7 cellular contexts compared by ENCODE assay signal in the genomic region with DNA sequence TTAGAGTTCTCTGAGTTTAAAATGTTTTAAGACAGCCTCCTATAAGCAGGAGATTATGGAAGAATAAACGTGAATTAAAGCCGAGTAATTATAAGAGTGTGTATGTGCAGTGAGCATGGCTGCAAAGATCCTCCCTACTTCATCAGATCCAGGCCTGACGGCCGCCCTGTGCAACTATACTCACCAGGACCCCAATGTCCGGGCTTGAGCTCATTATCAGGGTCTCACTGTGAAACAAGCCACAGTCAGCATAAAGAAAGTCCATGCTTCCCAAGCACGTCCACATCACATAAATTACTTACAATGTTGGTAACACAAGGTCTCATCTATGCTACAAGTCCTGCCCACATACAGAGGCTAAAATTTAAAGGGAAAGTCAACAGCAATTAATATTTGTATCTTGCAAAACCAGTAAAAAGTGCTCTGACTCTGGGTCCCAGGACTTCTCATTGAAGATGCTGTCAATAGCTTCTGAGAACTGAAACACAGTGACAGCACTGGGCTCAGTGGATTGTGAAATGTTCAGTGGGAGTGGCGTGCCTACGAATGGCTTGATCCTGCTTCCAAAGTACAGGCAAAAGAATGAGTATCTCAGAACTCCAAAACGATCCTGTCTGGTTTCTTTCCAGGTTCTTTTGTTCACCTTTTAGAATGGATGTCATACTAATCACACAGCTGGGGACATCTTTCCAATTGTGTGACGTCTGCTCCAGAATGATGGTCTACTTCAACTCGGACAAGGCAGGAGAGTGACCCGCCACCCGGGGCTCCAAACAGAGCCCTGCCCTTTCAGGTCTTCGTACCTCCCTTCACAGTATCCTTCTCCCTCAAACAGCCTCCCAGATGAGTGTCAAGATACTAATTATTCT.
DNase-seq lines count a peak whose midpoint lies in the region; ATAC-seq, FAIRE-seq and TF ChIP-seq lines count a peak whose summit lies in the region.

No MANE protein-coding gene starts in this region.

- H3K4me1 Mint-ChIP-seq in activated CD8-positive, alpha-beta memory T cell treated with anti-CD3 and anti-CD28 coated beads, Interleukin-2, amount 10 ng/mL, durations not matched to agents 7 days and 5 days, result peaks cover 40% of the 10 kb centered on the region

- FAIRE-seq in endothelial cell of umbilical vein (lab: Jason Lieb, UNC) (peak; percentile 4), H54 (lab: Jason Lieb, UNC) (no peak)

- peaks cover 36% of the 10 kb centered on the region for H3K79me2 ChIP-seq in endothelial cell of umbilical vein (ENCODE audit: control insufficient read depth, insufficient read depth, low read length)

- H3K9me3 Mint-ChIP-seq in activated CD8-positive, alpha-beta memory T cell treated with anti-CD3 and anti-CD28 coated beads, Interleukin-2, amount 10 ng/mL, durations not matched to agents 7 days and 5 days (ENCODE audit: low read depth), result no peaks in the 10 kb centered on the region

- CTCF ChIA-PET in endothelial cell of umbilical vein (lab: Charles Lee), result interaction anchor here (1.2 to 1.3 kb wide), 2 partner anchors 10 to 60 kb away, joined by 3 to 4 read pairs; no protein-coding TSS in a partner anchor
- CTCF ChIA-PET in activated CD8-positive, alpha-beta memory T cell treated with anti-CD3 and anti-CD28 coated beads, Interleukin-2, amount 10 ng/mL, durations not matched to agents 7 days and 5 days (lab: Charles Lee), result no interaction called here

- H3K36me3 ChIP-seq in endothelial cell of umbilical vein (ENCODE audit: control insufficient read depth in 2 of 2, extremely low read depth in 1 of 2, insufficient read depth in 2 of 2, low read length in 2 of 2), result no peaks in the 10 kb centered on the region
- H3K36me3 ChIP-seq in mucosa of rectum (ENCODE audit: control insufficient read depth in 2 of 2, insufficient read depth in 2 of 2, low read length in 2 of 2), result peaks cover 0 to 8% of the 10 kb centered on the region in 2 donors
- no peaks in the 10 kb centered on the region for H3K36me3 ChIP-seq in transverse colon

- H4K20me1 ChIP-seq in endothelial cell of umbilical vein (replicated peaks; ENCODE audit: control insufficient read depth, extremely low read depth, insufficient read depth, low read length), result no peaks in the 10 kb centered on the region

- no peak for ATAC-seq in activated CD8-positive, alpha-beta memory T cell treated with anti-CD3 and anti-CD28 coated beads, Interleukin-2, amount 10 ng/mL, durations not matched to agents 7 days and 5 days

- H3K4me3 Mint-ChIP-seq in activated CD8-positive, alpha-beta memory T cell treated with anti-CD3 and anti-CD28 coated beads, Interleukin-2, amount 10 ng/mL, durations not matched to agents 7 days and 5 days, result no peak overlapping the region

- 70 to 94% methylated on average over 7 to 14 of the region's 14 CpGs for WGBS in transverse colon (ENCODE audit: low coverage in 1 of 2), 2 donors

- intact Hi-C loops in endothelial cell of umbilical vein (cut with micrococcal nuclease) (no loop called here), transverse colon (cut with DNase I; ENCODE audit: low total_unique reads) (no loop called here)

- no peak for TF ChIP-seq EP300 in transverse colon (IDR thresholded peaks at IDR 0.05; ENCODE audit: low read depth)

- BruUV-seq in endothelial cell of umbilical vein (replicated peaks; lab: Mats Ljungman, UMichigan), result no TSS peak

- H3K27ac ChIP-seq in endothelial cell of umbilical vein (ENCODE audit: insufficient read depth, low read depth, low read length) (no peak overlapping the region), mucosa of rectum (ENCODE audit: low read depth in 2 of 2, low read length in 2 of 2) (peak overlapping the region; percentile 41 to 61), transverse colon (peak overlapping the region; percentile 82 to 92 (median 88))

- H3K4me3 ChIP-seq in endothelial cell of umbilical vein (replicated peaks in 1 of 3; ENCODE audit: insufficient read depth in 1 of 3, low read depth in 1 of 3, low read length in 3 of 3) (no peak overlapping the region), mucosa of rectum (ENCODE audit: low read length in 2 of 2) (no peak overlapping the region), transverse colon (no peak overlapping the region)

- POLR2A ChIA-PET in endothelial cell of umbilical vein (lab: Charles Lee), result no interaction called here

- no peak overlapping the region for H3K27ac Mint-ChIP-seq in activated CD8-positive, alpha-beta memory T cell treated with anti-CD3 and anti-CD28 coated beads, Interleukin-2, amount 10 ng/mL, durations not matched to agents 7 days and 5 days

- H3K9me1 ChIP-seq in endothelial cell of umbilical vein (replicated peaks; ENCODE audit: control insufficient read depth, extremely low read depth, insufficient read depth, low read length), result no peaks in the 10 kb centered on the region

- H3K9ac ChIP-seq in endothelial cell of umbilical vein (replicated peaks; ENCODE audit: extremely low read depth, insufficient read depth, low read length) (no peak overlapping the region), mucosa of rectum (ENCODE audit: low read depth in 1 of 2, low read length in 2 of 2) (no peak overlapping the region)

- TF ChIP-seq POLR2A in endothelial cell of umbilical vein (IDR thresholded peaks at IDR 0.05; ENCODE audit: low read depth, low read length), result no peak
- no peak for TF ChIP-seq POLR2A in transverse colon (IDR thresholded peaks at IDR 0.05)
- no peak for TF ChIP-seq POLR2A in H54 (IDR thresholded peaks at IDR 0.05; ENCODE audit: low read depth, low read length)

- H3K9me3 ChIP-seq in endothelial cell of umbilical vein (replicated peaks; ENCODE audit: control insufficient read depth, insufficient read depth, low read length), result no peaks in the 10 kb centered on the region
- no peaks in the 10 kb centered on the region for H3K9me3 ChIP-seq in mucosa of rectum (ENCODE audit: control insufficient read depth in 2 of 2, low read length in 2 of 2)
- H3K9me3 ChIP-seq in transverse colon, result no peaks in the 10 kb centered on the region

- no peaks in the 10 kb centered on the region for H3K36me3 Mint-ChIP-seq in activated CD8-positive, alpha-beta memory T cell treated with anti-CD3 and anti-CD28 coated beads, Interleukin-2, amount 10 ng/mL, durations not matched to agents 7 days and 5 days

- TF ChIP-seq CTCF in endothelial cell of umbilical vein (IDR thresholded peaks at IDR 0.05; ENCODE audit: extremely low read depth in 1 of 2, insufficient read depth in 1 of 2, low read depth in 1 of 2, low read length in 2 of 2) (no peak), transverse colon (IDR thresholded peaks at IDR 0.05) (no peak)

- H3K4me1 ChIP-seq in endothelial cell of umbilical vein (ENCODE audit: control insufficient read depth, extremely low read depth, insufficient read depth, low read length) (peaks cover 36% of the 10 kb centered on the region), mucosa of rectum (ENCODE audit: control insufficient read depth in 2 of 2, insufficient read depth in 2 of 2, low read length in 2 of 2) (peaks cover 27 to 35% of the 10 kb centered on the region in 2 donors), transverse colon (peaks cover 36 to 82% (median 52%) of the 10 kb centered on the region in 4 donors)

- DNase-seq in NOMO-1 (lab: John Stamatoyannopoulos, UW; ENCODE audit: unreplicated experiment in 2 of 2), result peak; percentile 11 to 47
- no peak for DNase-seq in endothelial cell of umbilical vein (ENCODE audit: low read depth, low spot score)
- no peak for DNase-seq in transverse colon
- no peak for DNase-seq in H54 (ENCODE audit: insufficient read length, low spot score)
- no peak for DNase-seq in activated CD8-positive, alpha-beta memory T cell treated with anti-CD3 and anti-CD28 coated beads, Interleukin-2, amount 10 ng/mL, durations not matched to agents 7 days and 5 days
- DNase-seq in SKM-1 treated with dmso at 0.1 percent for 144 hours (lab: John Stamatoyannopoulos, UW; ENCODE audit: unreplicated experiment), result no peak

- no peaks in the 10 kb centered on the region for H3K27me3 ChIP-seq in endothelial cell of umbilical vein (ENCODE audit: control insufficient read depth in 2 of 2, insufficient read depth in 2 of 2, low read length in 2 of 2)
- H3K27me3 ChIP-seq in mucosa of rectum (ENCODE audit: control insufficient read depth in 2 of 2, insufficient read depth in 2 of 2, low read length in 2 of 2), result no peaks in the 10 kb centered on the region
- H3K27me3 ChIP-seq in transverse colon, result no peaks in the 10 kb centered on the region

- dilution Hi-C loops in endothelial cell of umbilical vein (cut with MboI; ENCODE audit: extremely low pct_ligation_motif_present, low sequenced_read_pairs), result no loop called here

- no peaks in the 10 kb centered on the region for H3K27me3 Mint-ChIP-seq in activated CD8-positive, alpha-beta memory T cell treated with anti-CD3 and anti-CD28 coated beads, Interleukin-2, amount 10 ng/mL, durations not matched to agents 7 days and 5 days

- in situ Hi-C loops in transverse colon (cut with MboI; ENCODE audit: low pct_ligation_motif_present in 1 of 4, low pct_unique_long_range_greater_than_20kb in 1 of 4, low sequenced_read_pairs in 3 of 4), result no loop called here

- no peak overlapping the region for H2AFZ ChIP-seq in endothelial cell of umbilical vein (ENCODE audit: low read depth, low read length)

- H3K4me2 ChIP-seq in endothelial cell of umbilical vein (ENCODE audit: insufficient read depth, low read length), result no peak overlapping the region

TF ChIP-seq in endothelial cell of umbilical vein, 7 proteins besides CTCF, POLR2A, EP300 and RAD21:
- TF ChIP-seq GATA2 (IDR thresholded peaks at IDR 0.05; ENCODE audit: insufficient read depth, insufficient read length, low read depth, low read length), result no peak
- TF ChIP-seq, protein P1, sequence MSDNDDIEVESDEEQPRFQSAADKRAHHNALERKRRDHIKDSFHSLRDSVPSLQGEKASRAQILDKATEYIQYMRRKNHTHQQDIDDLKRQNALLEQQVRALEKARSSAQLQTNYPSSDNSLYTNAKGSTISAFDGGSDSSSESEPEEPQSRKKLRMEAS (IDR thresholded peaks at IDR 0.05; ENCODE audit: insufficient read depth, insufficient read length), result no peak
- no peak for TF ChIP-seq POLR2AphosphoS5 (IDR thresholded peaks at IDR 0.05; ENCODE audit: insufficient read depth, low read depth, low read length)
- no peak for TF ChIP-seq FOS (IDR thresholded peaks at IDR 0.05; ENCODE audit: borderline replicate concordance, insufficient read depth, low read length)
- TF ChIP-seq MYC (IDR thresholded peaks at IDR 0.05; ENCODE audit: low read depth, low read length), result no peak
- TF ChIP-seq EZH2 (IDR thresholded peaks at IDR 0.05; ENCODE audit: borderline replicate concordance, low read depth, low read length, severe bottlenecking), result no peak
- no peak for TF ChIP-seq JUN (IDR thresholded peaks at IDR 0.05; ENCODE audit: borderline replicate concordance, insufficient read depth, insufficient read length, low read depth)

Comparison
In these comparisons a context has a peak if more than half of its experiments do, and no peak if none do; other contexts are left out.
1. DNase-seq: peak in NOMO-1 (2 of 2); none in endothelial cell of umbilical vein (single experiment), transverse colon (single experiment), H54 (single experiment), activated CD8-positive, alpha-beta memory T cell treated with anti-CD3 and anti-CD28 coated beads, Interleukin-2, amount 10 ng/mL, durations not matched to agents 7 days and 5 days (single experiment) and SKM-1 treated with dmso at 0.1 percent for 144 hours (single experiment).